ENCODE assay signal across 11 cellular contexts in genomic region chr5:132819468-132819867, GRCh38. TPM values are rescaled to one million over a fixed set of nuclear protein-coding genes. Genes with fewer than 3 reads are reported as not detected.
DNase-seq lines count a peak whose midpoint lies in the region; ATAC-seq, FAIRE-seq and TF ChIP-seq lines count a peak whose summit lies in the region.
"Had no signal": no experiment of that assay in that cellular context is flagged by ENCODE, and none has a peak within 500 bp of the region (broad histone marks: within the 10 kb centered on the region; RNA-seq: fewer than 3 reads in every experiment).

No MANE protein-coding gene starts in this region.

- no peak for DNase-seq in GM12865 (ENCODE audit: low read depth)
- no peak for DNase-seq in GM12878 (ENCODE audit: low read depth, low spot score)
- DNase-seq in naive thymus-derived CD4-positive, alpha-beta T cell = peak in 1 of 9 donors; percentile 21
- no peak for DNase-seq in NCI-H524 treated with DMSO at 0.1 percent for 48 hours (lab: John Stamatoyannopoulos, UW)
- DNase-seq in AG08395 (ENCODE audit: low spot score) = no peak
- no peak for DNase-seq in DMS 273 treated with DMSO at 0.1 percent for 48 hours (lab: John Stamatoyannopoulos, UW)
- DNase-seq in EL = no peak

- no peaks in the 10 kb centered on the region for H3K36me3 Mint-ChIP-seq in naive thymus-derived CD4-positive, alpha-beta T cell
- H3K36me3 Mint-ChIP-seq: type B pancreatic cell had no signal

- peaks cover 13 to 48% (median 22%) of the 10 kb centered on the region in 5 donors for H3K27me3 Mint-ChIP-seq in naive thymus-derived CD4-positive, alpha-beta T cell

- H4K20me1 ChIP-seq in BLaER1 (peaks cover 15% of the 10 kb centered on the region; the same call in 1 of the 2 replicates), GM12878 (ENCODE audit: control insufficient read depth, insufficient read depth) (no peaks in the 10 kb centered on the region)

- TF ChIP-seq CTCF in GM12865 (IDR thresholded peaks at IDR 0.05; ENCODE audit: insufficient read depth, low read depth, low read length, missing control alignments) (no peak), GM12878 (IDR thresholded peaks at IDR 0.05 in 2 of 3, conservative IDR thresholded peaks at IDR 0.05 in 1 of 3; ENCODE audit: control insufficient read depth in 2 of 3, extremely low read depth in 1 of 3, insufficient read depth in 1 of 3, low read depth in 3 of 3, low read length in 3 of 3) (no peak)

- no peak overlapping the region for H3K27ac ChIP-seq in BLaER1
- no peak overlapping the region for H3K27ac ChIP-seq in GM12878 (ENCODE audit: control insufficient read depth, insufficient read depth)
- H3K27ac ChIP-seq in naive thymus-derived CD4-positive, alpha-beta T cell (ENCODE audit: low read depth, low read length) = no peak overlapping the region

- H3K9me3 ChIP-seq in BLaER1 = peaks cover 4% of the 10 kb centered on the region
- H3K9me3 ChIP-seq in GM12878 (replicated peaks; ENCODE audit: control insufficient read depth, insufficient read depth, low read length) = no peaks in the 10 kb centered on the region
- H3K9me3 ChIP-seq in naive thymus-derived CD4-positive, alpha-beta T cell (ENCODE audit: control insufficient read depth in 2 of 3, low read length in 3 of 3) = no peaks in the 10 kb centered on the region
- H3K9me3 ChIP-seq: gastroesophageal sphincter had no signal

- H3K9ac ChIP-seq in BLaER1 (no peak overlapping the region), GM12878 (ENCODE audit: control insufficient read depth, insufficient read depth, low read length) (no peak overlapping the region; the same call in 1 of the 2 replicates)

- H3K27ac Mint-ChIP-seq in naive thymus-derived CD4-positive, alpha-beta T cell = peak overlapping the region in 5 of 9 donors; percentile 18 to 77 (median 51)
- H3K27ac Mint-ChIP-seq: progenitor cell of endocrine pancreas, type B pancreatic cell had no signal

- TF ChIP-seq RAD21 in GM12878 (IDR thresholded peaks at IDR 0.05; ENCODE audit: insufficient read depth, low read depth, low read length) = no peak

- no TSS peak for BruUV-seq in GM12878 (replicated peaks; lab: Mats Ljungman, UMichigan)

- H3K27me3 ChIP-seq in BLaER1 (peaks cover 89% of the 10 kb centered on the region), GM12878 (replicated peaks in 1 of 2; ENCODE audit: control insufficient read depth in 2 of 2, insufficient read depth in 2 of 2, low read length in 1 of 2) (no peaks in the 10 kb centered on the region; a peak in 2 of 4 replicates)
- H3K27me3 ChIP-seq in naive thymus-derived CD4-positive, alpha-beta T cell (ENCODE audit: control insufficient read depth in 2 of 2, insufficient read depth in 2 of 2, low read length in 2 of 2) = peaks cover 0 to 6% of the 10 kb centered on the region in 2 donors

- CTCF ChIA-PET in GM12878 (lab: Yijun Ruan, JAX) = interaction anchor here (0.6 to 7.7 kb wide), 66 partner anchors 9 to 475 kb away, joined by 3 to 159 read pairs (median 6); partner anchors contain the start of genes CCNI2, IL13, IRF1 and KIF3A
- CTCF ChIA-PET in naive thymus-derived CD4-positive, alpha-beta T cell (lab: Charles Lee) = interaction anchor here (0.6 to 2.9 kb wide), 9 partner anchors 10 to 437 kb away, joined by 3 to 22 read pairs (median 4); no protein-coding TSS in a partner anchor

- peak; percentile 43 for ATAC-seq in GM12878
- no peak for ATAC-seq in naive thymus-derived CD4-positive, alpha-beta T cell

- FAIRE-seq in GM12878 (lab: Jason Lieb, UNC) = no peak

- H3K4me1 Mint-ChIP-seq in naive thymus-derived CD4-positive, alpha-beta T cell = peaks cover 6 to 18% (median 12%) of the 10 kb centered on the region in 7 donors

- no peaks in the 10 kb centered on the region for H3K79me2 ChIP-seq in GM12878 (ENCODE audit: control insufficient read depth, insufficient read depth, low read length)

- peak overlapping the region; percentile 19 to 86 (median 81) for H3K4me3 Mint-ChIP-seq in naive thymus-derived CD4-positive, alpha-beta T cell

- H3K4me3 ChIP-seq in BLaER1 = no peak overlapping the region
- H3K4me3 ChIP-seq in GM12865 (ENCODE audit: low read depth, low read length) = peak overlapping the region; percentile 16
- H3K4me3 ChIP-seq in GM12878 = no peak overlapping the region
- H3K4me3 ChIP-seq in naive thymus-derived CD4-positive, alpha-beta T cell (ENCODE audit: low read length) = peak overlapping the region; percentile 34
- H3K4me3 ChIP-seq: gastroesophageal sphincter had no signal

- peak overlapping the region; percentile 43 for H3K4me2 ChIP-seq in BLaER1
- no peak overlapping the region; the same call in 1 of the 2 replicates for H3K4me2 ChIP-seq in GM12878 (ENCODE audit: control insufficient read depth, insufficient read depth)

- TF ChIP-seq EP300 in GM12878 (IDR thresholded peaks at IDR 0.05; ENCODE audit: borderline replicate concordance in 1 of 2, control insufficient read depth in 1 of 2, low read depth in 2 of 2, low read length in 2 of 2) = no peak

- intact Hi-C loops in GM12878 (cut with micrococcal nuclease; ENCODE audit: unreplicated experiment) = no loop called here
- intact Hi-C loops in naive thymus-derived CD4-positive, alpha-beta T cell (cut with micrococcal nuclease) = loop anchor here (5.0 to 10.0 kb wide), 2 partner anchors 182 to 545 kb away; no protein-coding TSS in a partner anchor

- peak overlapping the region; percentile 15; the same call in 1 of the 2 replicates for H2AFZ ChIP-seq in GM12878 (ENCODE audit: control insufficient read depth, low read depth, low read length)

- no peaks in the 10 kb centered on the region for H3K9me3 Mint-ChIP-seq in naive thymus-derived CD4-positive, alpha-beta T cell
- H3K9me3 Mint-ChIP-seq: type B pancreatic cell had no signal

- in situ Hi-C loops in GM12878 (cut with MboI) = loop anchor here (5.0 kb wide), 1 partner anchor 432 kb away; no protein-coding TSS in a partner anchor

- no peaks in the 10 kb centered on the region; the same call in 1 of the 2 replicates for H3K4me1 ChIP-seq in BLaER1
- no peaks in the 10 kb centered on the region; the same call in 1 of the 2 replicates for H3K4me1 ChIP-seq in GM12878 (ENCODE audit: control insufficient read depth, insufficient read depth, low read length)
- peaks cover 0 to 6% of the 10 kb centered on the region in 2 donors for H3K4me1 ChIP-seq in naive thymus-derived CD4-positive, alpha-beta T cell (ENCODE audit: control insufficient read depth in 2 of 2, insufficient read depth in 2 of 2, low read length in 2 of 2)

- H3K36me3 ChIP-seq in BLaER1 (no peaks in the 10 kb centered on the region), GM12878 (ENCODE audit: control insufficient read depth in 2 of 2, insufficient read depth in 2 of 2, low read length in 1 of 2) (no peaks in the 10 kb centered on the region)
- H3K36me3 ChIP-seq in naive thymus-derived CD4-positive, alpha-beta T cell (ENCODE audit: control insufficient read depth in 2 of 3, insufficient read depth in 3 of 3, low read length in 3 of 3) = no peaks in the 10 kb centered on the region

- RAD21 ChIA-PET in GM12878 (lab: Charles Lee; ENCODE audit: unreplicated experiment) = interaction anchor here (0.8 to 7.7 kb wide), 43 partner anchors 9 to 551 kb away, joined by 3 to 106 read pairs (median 6); partner anchors contain the start of genes CCNI2, GDF9, IL13 and IL4

- no peak for TF ChIP-seq POLR2A in GM12878 (IDR thresholded peaks at IDR 0.05; ENCODE audit: low read depth, low read length)

- SMC1A ChIA-PET in GM12878 (lab: Charles Lee; ENCODE audit: uncharacterized antibody, unreplicated experiment) = interaction anchor here (0.7 to 10.9 kb wide), 40 partner anchors 9 to 581 kb away, joined by 3 to 129 read pairs (median 6); partner anchors contain the start of genes CCNI2, GDF9 and UQCRQ

- POLR2A ChIA-PET in GM12878 (lab: Charles Lee) = interaction anchor here (0.7 to 6.2 kb wide), 6 partner anchors 9 to 135 kb away, joined by 3 to 41 read pairs (median 8); partner anchors contain the start of gene CCNI2
- POLR2A ChIA-PET in naive thymus-derived CD4-positive, alpha-beta T cell (lab: Charles Lee) = interaction anchor here (1.4 kb wide), 1 partner anchor 293 kb away, joined by 3 read pairs; no protein-coding TSS in a partner anchor

- whole genome bisulfite sequencing in GM12878 (ENCODE audit: insufficient coverage, insufficient replicate concordance, low lambda C conversion rate, missing lambda C conversion rate) = 64% methylated on average over 24 of the region's 26 CpGs

RNA-seq across cellular contexts. Expression of gene SOWAHA, which starts 6.4 kb away (rescaled TPM):
- 0.22 and 0.35 TPM in 2 replicates for total RNA-seq in GM12878 (2013; cell fraction: nucleolus; rRNA removed)
- total RNA-seq in GM12878 (2014; rRNA removed) (0.05 TPM in 1 of 2 replicates, not detected in the other), GM12878 (2014; rRNA removed; fragmentation: Illumina TruSeq; extraction: Trizol) (0.04 TPM in 1 of 2 replicates, not detected in the other), GM12878 (2021) (0.10 TPM in 1 of 2 replicates, not detected in the other)
- polyA plus RNA-seq in GM12878 (2011; ENCODE audit: low read depth) = not detected
- polyA plus RNA-seq in GM12878 (2011; rRNA removed) (0.37 TPM in 2 replicates), GM12878 (2014; fragmentation: Illumina TruSeq; extraction: Trizol) (0.04 and 0.10 TPM in 2 replicates), GM12878 (2014; fragmentation: Nextera tagmentation; extraction: Ambion mirVana) (under 1 TPM in 1 of 2 experiments, not detected in 1; 0.02 TPM), GM12878 (2014; rRNA removed) (0.05 TPM in 1 of 2 replicates, not detected in the other), GM12878 (2016; fragmentation: Nextera tagmentation; extraction: Ambion mirVana) (not detected)
- 0.33 and 0.48 TPM in 2 replicates for polyA plus RNA-seq in GM12878 (2011; cell fraction: cytosol; rRNA removed)
- polyA plus RNA-seq in GM12878 (2011; cell fraction: nucleus; rRNA removed) = 0.34 and 0.63 TPM in 2 replicates
- polyA plus RNA-seq in GM12878 (2012) = 0.04 and 0.13 TPM in 2 replicates
- polyA minus RNA-seq in GM12878 (2011; rRNA and poly(A)+ RNA removed) = 0.07 and 0.21 TPM in 2 replicates
- polyA minus RNA-seq in GM12878 (2011; cell fraction: cytosol; rRNA and poly(A)+ RNA removed) = not detected in 2 replicates
- polyA minus RNA-seq in GM12878 (2011; cell fraction: nucleus; rRNA and poly(A)+ RNA removed) = 0.19 and 0.36 TPM in 2 replicates
- total RNA-seq in naive thymus-derived CD4-positive, alpha-beta T cell = under 1 TPM in 1 of 5 experiments, not detected in 4; 0.15 TPM
- polyA plus RNA-seq in naive thymus-derived CD4-positive, alpha-beta T cell = not detected

RNA-seq across cellular contexts. Expression of gene SHROOM1, which starts 11.0 kb away (rescaled TPM):
- 6.1 and 11.9 TPM in 2 replicates for total RNA-seq in GM12878 (2013; cell fraction: nucleolus; rRNA removed)
- 2.2 and 3.2 TPM in 2 replicates for total RNA-seq in GM12878 (2014; rRNA removed)
- total RNA-seq in GM12878 (2014; rRNA removed; fragmentation: Illumina TruSeq; extraction: Trizol) = 0.94 and 1.3 TPM in 2 replicates
- 3.2 TPM in 2 replicates for total RNA-seq in GM12878 (2021)
- polyA plus RNA-seq in GM12878 (2011; ENCODE audit: low read depth) = 0.83 TPM
- 3.2 and 3.5 TPM in 2 replicates for polyA plus RNA-seq in GM12878 (2011; rRNA removed)
- 2.5 and 3.9 TPM in 2 replicates for polyA plus RNA-seq in GM12878 (2011; cell fraction: cytosol; rRNA removed)
- polyA plus RNA-seq in GM12878 (2011; cell fraction: nucleus; rRNA removed) = 12.5 and 15.7 TPM in 2 replicates
- polyA plus RNA-seq in GM12878 (2012) = 3.0 and 3.9 TPM in 2 replicates
- polyA plus RNA-seq in GM12878 (2014; fragmentation: Illumina TruSeq; extraction: Trizol) = 0.52 and 1.7 TPM in 2 replicates
- under 1 TPM; 0.05 to 0.31 TPM for polyA plus RNA-seq in GM12878 (2014; fragmentation: Nextera tagmentation; extraction: Ambion mirVana)
- 2.8 and 3.9 TPM in 2 replicates for polyA plus RNA-seq in GM12878 (2014; rRNA removed)
- under 1 TPM; 0.82 to 0.83 TPM for polyA plus RNA-seq in GM12878 (2016; fragmentation: Nextera tagmentation; extraction: Ambion mirVana)
- polyA minus RNA-seq in GM12878 (2011; rRNA and poly(A)+ RNA removed) = 2.8 and 7.9 TPM in 2 replicates
- polyA minus RNA-seq in GM12878 (2011; cell fraction: cytosol; rRNA and poly(A)+ RNA removed) = 0.80 and 2.1 TPM in 2 replicates
- polyA minus RNA-seq in GM12878 (2011; cell fraction: nucleus; rRNA and poly(A)+ RNA removed) = 4.2 and 5.3 TPM in 2 replicates
- 1 to 10 TPM in 3 of 5 experiments, under 1 TPM in 1, not detected in 1; 0.11 to 8.9 (median 3.7) TPM for total RNA-seq in naive thymus-derived CD4-positive, alpha-beta T cell
- not detected for polyA plus RNA-seq in naive thymus-derived CD4-positive, alpha-beta T cell

RNA-seq across cellular contexts. Expression of gene SEPTIN8, which starts 42.4 kb away (rescaled TPM):
- 67.8 and 78.8 TPM in 2 replicates for total RNA-seq in GM12878 (2013; cell fraction: nucleolus; rRNA removed)
- total RNA-seq in GM12878 (2014; rRNA removed) (31.0 and 35.7 TPM in 2 replicates), GM12878 (2014; rRNA removed; fragmentation: Illumina TruSeq; extraction: Trizol) (26.5 and 27.8 TPM in 2 replicates), GM12878 (2021) (39.0 and 42.0 TPM in 2 replicates)
- polyA plus RNA-seq in GM12878 (2011; ENCODE audit: low read depth) = 15.1 TPM
- polyA plus RNA-seq in GM12878 (2011; rRNA removed) (82.7 and 96.1 TPM in 2 replicates), GM12878 (2014; fragmentation: Illumina TruSeq; extraction: Trizol) (40.2 and 40.7 TPM in 2 replicates), GM12878 (2014; fragmentation: Nextera tagmentation; extraction: Ambion mirVana) (1 to 10 TPM; 6.1 to 7.6 TPM), GM12878 (2014; rRNA removed) (33.2 and 34.7 TPM in 2 replicates), GM12878 (2016; fragmentation: Nextera tagmentation; extraction: Ambion mirVana) (10 to 100 TPM; 21.8 to 21.9 TPM)
- polyA plus RNA-seq in GM12878 (2011; cell fraction: cytosol; rRNA removed) = 74.2 and 76.3 TPM in 2 replicates
- polyA plus RNA-seq in GM12878 (2011; cell fraction: nucleus; rRNA removed) = 197 and 245 TPM in 2 replicates
- 21.8 and 26.7 TPM in 2 replicates for polyA plus RNA-seq in GM12878 (2012)
- polyA minus RNA-seq in GM12878 (2011; rRNA and poly(A)+ RNA removed) = 59.2 and 75.0 TPM in 2 replicates
- polyA minus RNA-seq in GM12878 (2011; cell fraction: cytosol; rRNA and poly(A)+ RNA removed) = 23.0 and 24.1 TPM in 2 replicates
- 45.3 and 49.8 TPM in 2 replicates for polyA minus RNA-seq in GM12878 (2011; cell fraction: nucleus; rRNA and poly(A)+ RNA removed)
- total RNA-seq in naive thymus-derived CD4-positive, alpha-beta T cell = 10 to 100 TPM in 1 of 5 experiments, 1 to 10 TPM in 4; 2.7 to 42.1 (median 5.2) TPM
- polyA plus RNA-seq in naive thymus-derived CD4-positive, alpha-beta T cell = under 1 TPM; 0.64 to 0.84 TPM

RNA-seq across cellular contexts. Expression of gene GDF9, which starts 46.8 kb away (rescaled TPM):
- 0.90 and 0.91 TPM in 2 replicates for total RNA-seq in GM12878 (2013; cell fraction: nucleolus; rRNA removed)
- 0.16 and 0.28 TPM in 2 replicates for total RNA-seq in GM12878 (2014; rRNA removed)
- 0.23 and 0.54 TPM in 2 replicates for total RNA-seq in GM12878 (2014; rRNA removed; fragmentation: Illumina TruSeq; extraction: Trizol)
- 0.28 and 0.85 TPM in 2 replicates for total RNA-seq in GM12878 (2021)
- polyA plus RNA-seq in GM12878 (2011; ENCODE audit: low read depth) = 0.72 TPM
- polyA plus RNA-seq in GM12878 (2011; rRNA removed) = 1.5 and 1.8 TPM in 2 replicates
- 0.67 and 1.0 TPM in 2 replicates for polyA plus RNA-seq in GM12878 (2011; cell fraction: cytosol; rRNA removed)
- 1.5 and 2.7 TPM in 2 replicates for polyA plus RNA-seq in GM12878 (2011; cell fraction: nucleus; rRNA removed)
- 0.19 and 0.46 TPM in 2 replicates for polyA plus RNA-seq in GM12878 (2012)
- 0.53 and 1.1 TPM in 2 replicates for polyA plus RNA-seq in GM12878 (2014; fragmentation: Illumina TruSeq; extraction: Trizol)
- under 1 TPM; 0.11 to 0.24 TPM for polyA plus RNA-seq in GM12878 (2014; fragmentation: Nextera tagmentation; extraction: Ambion mirVana)
- 0.24 and 0.59 TPM in 2 replicates for polyA plus RNA-seq in GM12878 (2014; rRNA removed)
- under 1 TPM; 0.28 to 0.39 TPM for polyA plus RNA-seq in GM12878 (2016; fragmentation: Nextera tagmentation; extraction: Ambion mirVana)
- polyA minus RNA-seq in GM12878 (2011; rRNA and poly(A)+ RNA removed) = 0.37 and 0.46 TPM in 2 replicates
- not detected in 2 replicates for polyA minus RNA-seq in GM12878 (2011; cell fraction: cytosol; rRNA and poly(A)+ RNA removed)
- polyA minus RNA-seq in GM12878 (2011; cell fraction: nucleus; rRNA and poly(A)+ RNA removed) = 0.57 and 0.73 TPM in 2 replicates
- 1 to 10 TPM in 4 of 5 experiments, under 1 TPM in 1; 0.48 to 2.0 (median 1.6) TPM for total RNA-seq in naive thymus-derived CD4-positive, alpha-beta T cell
- under 1 TPM; 0.43 to 0.53 TPM for polyA plus RNA-seq in naive thymus-derived CD4-positive, alpha-beta T cell

RNA-seq across cellular contexts. Expression of gene UQCRQ, which starts 47.0 kb away (rescaled TPM):
- total RNA-seq in GM12878 (2013; cell fraction: nucleolus; rRNA removed) = 67.8 and 97.5 TPM in 2 replicates
- total RNA-seq in GM12878 (2014; rRNA removed) = 184 and 208 TPM in 2 replicates
- 191 and 195 TPM in 2 replicates for total RNA-seq in GM12878 (2014; rRNA removed; fragmentation: Illumina TruSeq; extraction: Trizol)
- 443 and 445 TPM in 2 replicates for total RNA-seq in GM12878 (2021)
- polyA plus RNA-seq in GM12878 (2011; ENCODE audit: low read depth) = 140 TPM
- 280 and 326 TPM in 2 replicates for polyA plus RNA-seq in GM12878 (2011; rRNA removed)
- polyA plus RNA-seq in GM12878 (2011; cell fraction: cytosol; rRNA removed) = 224 and 316 TPM in 2 replicates
- 134 and 141 TPM in 2 replicates for polyA plus RNA-seq in GM12878 (2011; cell fraction: nucleus; rRNA removed)
- 262 and 293 TPM in 2 replicates for polyA plus RNA-seq in GM12878 (2012)
- 67.9 and 121 TPM in 2 replicates for polyA plus RNA-seq in GM12878 (2014; fragmentation: Illumina TruSeq; extraction: Trizol)
- 1,000 to 10,000 TPM; 1,403 to 1,579 TPM for polyA plus RNA-seq in GM12878 (2014; fragmentation: Nextera tagmentation; extraction: Ambion mirVana)
- 289 and 374 TPM in 2 replicates for polyA plus RNA-seq in GM12878 (2014; rRNA removed)
- 1,000 to 10,000 TPM; 1,478 to 1,559 TPM for polyA plus RNA-seq in GM12878 (2016; fragmentation: Nextera tagmentation; extraction: Ambion mirVana)
- polyA minus RNA-seq in GM12878 (2011; rRNA and poly(A)+ RNA removed) = 32.3 and 39.3 TPM in 2 replicates
- 24.4 and 32.2 TPM in 2 replicates for polyA minus RNA-seq in GM12878 (2011; cell fraction: cytosol; rRNA and poly(A)+ RNA removed)
- 34.0 and 45.0 TPM in 2 replicates for polyA minus RNA-seq in GM12878 (2011; cell fraction: nucleus; rRNA and poly(A)+ RNA removed)
- total RNA-seq in naive thymus-derived CD4-positive, alpha-beta T cell = 100 to 1,000 TPM; 101 to 338 (median 110) TPM
- 100 to 1,000 TPM; 556 to 584 TPM for polyA plus RNA-seq in naive thymus-derived CD4-positive, alpha-beta T cell

Comparison
In these comparisons a context has a peak if more than half of its experiments do, and no peak if none do; other contexts are left out.
1. H3K4me3 ChIP-seq: peak in GM12865 (single experiment) and naive thymus-derived CD4-positive, alpha-beta T cell (single experiment); none in BLaER1 (single experiment) and GM12878 (single experiment).